In the genomic region with DNA sequence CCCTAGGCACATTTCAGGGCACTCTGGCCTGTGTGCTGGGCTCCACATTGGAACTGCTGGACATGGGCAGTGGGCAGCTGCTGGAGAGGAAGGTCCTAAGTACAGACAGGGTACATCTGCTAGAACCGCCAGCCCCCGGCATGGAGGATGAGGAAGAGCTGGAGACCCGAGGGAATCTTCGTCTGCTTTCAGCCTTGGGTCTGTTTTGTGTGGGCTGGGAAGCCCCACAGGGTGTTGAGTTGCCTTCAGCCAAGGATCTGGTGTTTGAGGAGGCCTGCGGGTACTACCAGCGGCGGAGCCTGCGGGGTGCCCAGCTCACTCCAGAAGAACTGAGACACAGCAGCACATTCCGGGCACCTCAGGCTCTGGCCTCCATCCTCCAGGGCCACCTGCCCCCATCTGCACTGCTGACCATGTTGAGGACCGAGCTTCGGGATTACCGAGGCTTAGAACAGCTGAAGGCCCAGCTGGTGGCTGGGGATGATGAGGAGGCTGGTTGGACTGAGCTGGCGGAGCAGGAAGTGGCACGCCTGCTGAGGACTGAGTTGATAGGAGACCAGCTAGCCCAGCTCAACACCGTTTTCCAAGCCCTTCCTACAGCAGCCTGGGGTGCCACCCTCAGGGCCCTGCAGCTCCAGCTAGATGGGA, we compare ENCODE assay signal across 8 cellular contexts. TPM values are rescaled to one million over a fixed set of nuclear protein-coding genes. Genes with fewer than 3 reads are reported as not detected.
DNase-seq lines count a peak whose midpoint lies in the region; ATAC-seq, FAIRE-seq and TF ChIP-seq lines count a peak whose summit lies in the region.

No MANE protein-coding gene starts in this region.

- H3K9me3 Mint-ChIP-seq in activated CD4-positive, alpha-beta T cell treated with anti-CD3 and anti-CD28 coated beads, Interleukin-2, amount 10 ng/mL, durations not matched to agents 7 days and 5 days, result no peaks in the 10 kb centered on the region
- no peaks in the 10 kb centered on the region for H3K9me3 Mint-ChIP-seq in activated B cell treated with CpG ODN at 0.5 μM for 24 hours

- no peak for DNase-seq in activated CD4-positive, alpha-beta T cell treated with anti-CD3 and anti-CD28 coated beads, Interleukin-2, amount 10 ng/mL, durations not matched to agents 7 days and 5 days
- DNase-seq in activated CD4-positive, alpha-beta T cell treated with anti-CD3 and anti-CD28 coated beads, Interleukin-2, amount 50 U/mL, for 1 hour, result no peak
- DNase-seq in activated B cell treated with CpG ODN at 0.5 μM for 24 hours (no peak), kidney (no peak), suprapubic skin (ENCODE audit: low spot score in 2 of 2) (no peak), NCI-H1436 (lab: John Stamatoyannopoulos, UW) (no peak)
- no peak for DNase-seq in stimulated activated CD4-positive, alpha-beta T cell treated with anti-CD3 and anti-CD28 coated beads, Interleukin-4, amount 100 ng/mL, for 24 hours

- TF ChIP-seq POLR2A in suprapubic skin (IDR thresholded peaks at IDR 0.05), result no peak

- H3K27me3 ChIP-seq in suprapubic skin, result no peaks in the 10 kb centered on the region

- H3K27ac Mint-ChIP-seq in activated CD4-positive, alpha-beta T cell treated with anti-CD3 and anti-CD28 coated beads, Interleukin-2, amount 10 ng/mL, durations not matched to agents 7 days and 5 days, result peak overlapping the region; percentile 89
- H3K27ac Mint-ChIP-seq in activated B cell treated with CpG ODN at 0.5 μM for 24 hours, result peak overlapping the region; percentile 79

- TF ChIP-seq CTCF in activated B cell treated with CpG ODN at 0.5 μM for 24 hours (IDR thresholded peaks at IDR 0.05), result no peak
- TF ChIP-seq CTCF in kidney (IDR thresholded peaks at IDR 0.05; ENCODE audit: borderline replicate concordance, extremely low read depth, insufficient read depth), result no peak
- no peak for TF ChIP-seq CTCF in suprapubic skin (IDR thresholded peaks at IDR 0.05)

- H3K9ac ChIP-seq in kidney (ENCODE audit: low read length in 2 of 2), result peak overlapping the region in 1 of 2 donors; percentile 67

- no peak for ATAC-seq in activated B cell treated with CpG ODN at 0.5 μM for 24 hours (ENCODE audit: low read depth)
- ATAC-seq in HG02571 (IDR thresholded peaks at IDR 0.05; ENCODE audit: unreplicated experiment), result no peak

- TF ChIP-seq EP300 in suprapubic skin (IDR thresholded peaks at IDR 0.05), result no peak

- POLR2A ChIA-PET in activated CD4-positive, alpha-beta T cell treated with anti-CD3 and anti-CD28 coated beads, Interleukin-2, amount 10 ng/mL, durations not matched to agents 7 days and 5 days (lab: Charles Lee), result no interaction called here
- POLR2A ChIA-PET in activated B cell treated with CpG ODN at 0.5 μM for 24 hours (lab: Charles Lee), result interaction anchor here (0.9 to 4.0 kb wide), 6 partner anchors 11 to 283 kb away, joined by 3 to 22 read pairs (median 4); a partner anchor contains a TSS

- H3K27me3 Mint-ChIP-seq in activated CD4-positive, alpha-beta T cell treated with anti-CD3 and anti-CD28 coated beads, Interleukin-2, amount 10 ng/mL, durations not matched to agents 7 days and 5 days, result no peaks in the 10 kb centered on the region
- no peaks in the 10 kb centered on the region for H3K27me3 Mint-ChIP-seq in activated B cell treated with CpG ODN at 0.5 μM for 24 hours

- H3K9me3 ChIP-seq in kidney (ENCODE audit: control insufficient read depth in 1 of 2, low read length in 2 of 2), result no peaks in the 10 kb centered on the region
- no peaks in the 10 kb centered on the region for H3K9me3 ChIP-seq in suprapubic skin

- peak overlapping the region; percentile 81 for H3K4me3 Mint-ChIP-seq in activated CD4-positive, alpha-beta T cell treated with anti-CD3 and anti-CD28 coated beads, Interleukin-2, amount 10 ng/mL, durations not matched to agents 7 days and 5 days
- H3K4me3 Mint-ChIP-seq in activated B cell treated with CpG ODN at 0.5 μM for 24 hours, result peak overlapping the region; percentile 89

- 55% methylated on average over 8 of the region's 15 CpGs for WGBS in suprapubic skin

- H3K36me3 Mint-ChIP-seq in activated CD4-positive, alpha-beta T cell treated with anti-CD3 and anti-CD28 coated beads, Interleukin-2, amount 10 ng/mL, durations not matched to agents 7 days and 5 days (ENCODE audit: low read depth), result peaks cover 7% of the 10 kb centered on the region
- H3K36me3 Mint-ChIP-seq in activated B cell treated with CpG ODN at 0.5 μM for 24 hours (ENCODE audit: low read depth), result peaks cover 17% of the 10 kb centered on the region

- FAIRE-seq in kidney (lab: Jason Lieb, UNC), result no peak

- CTCF ChIA-PET in activated CD4-positive, alpha-beta T cell treated with anti-CD3 and anti-CD28 coated beads, Interleukin-2, amount 10 ng/mL, durations not matched to agents 7 days and 5 days (lab: Charles Lee), result interaction anchor here (0.6 to 1.4 kb wide), 6 partner anchors 10 to 867 kb away, joined by 3 to 6 read pairs (median 3); a partner anchor contains a TSS
- CTCF ChIA-PET in activated B cell treated with CpG ODN at 0.5 μM for 24 hours (lab: Charles Lee), result interaction anchor here (1.2 to 12.4 kb wide), 4 partner anchors 9 to 226 kb away, joined by 4 to 182 read pairs (median 5); a partner anchor contains a TSS

- intact Hi-C loops in activated B cell treated with CpG ODN at 0.5 μM for 24 hours (cut with micrococcal nuclease), result no loop called here
- intact Hi-C loops in kidney (cut with DNase I), result no loop called here

- H3K4me1 Mint-ChIP-seq in activated CD4-positive, alpha-beta T cell treated with anti-CD3 and anti-CD28 coated beads, Interleukin-2, amount 10 ng/mL, durations not matched to agents 7 days and 5 days, result peaks cover 30% of the 10 kb centered on the region
- peaks cover 24% of the 10 kb centered on the region for H3K4me1 Mint-ChIP-seq in activated B cell treated with CpG ODN at 0.5 μM for 24 hours

- H3K36me3 ChIP-seq in kidney (ENCODE audit: control insufficient read depth in 1 of 2, insufficient read depth in 2 of 2, low read length in 2 of 2) (peaks cover 0 to 4% of the 10 kb centered on the region in 2 donors), suprapubic skin (peaks cover 21% of the 10 kb centered on the region)

- H3K27ac ChIP-seq in kidney (ENCODE audit: low read depth in 2 of 2, low read length in 2 of 2) (no peak overlapping the region), suprapubic skin (no peak overlapping the region)

- H3K4me3 ChIP-seq in kidney (ENCODE audit: low read length in 2 of 2), result peak overlapping the region; percentile 75 to 82
- H3K4me3 ChIP-seq in suprapubic skin, result peak overlapping the region; percentile 98

- H3K4me1 ChIP-seq in kidney (ENCODE audit: control insufficient read depth in 1 of 2, insufficient read depth in 1 of 2, low read depth in 1 of 2, low read length in 2 of 2) (peaks cover 6 to 21% of the 10 kb centered on the region in 2 donors), suprapubic skin (peaks cover 34% of the 10 kb centered on the region)

RNA-seq across cellular contexts. Expression of a gene that starts 1.4 kb away (rescaled TPM):
- 10 to 100 TPM; 18.3 to 25.3 TPM for total RNA-seq in activated CD4-positive, alpha-beta T cell treated with anti-CD3 and anti-CD28 coated beads, Interleukin-2, amount 10 ng/mL, durations not matched to agents 7 days and 5 days
- total RNA-seq in activated B cell treated with CpG ODN at 0.5 μM for 24 hours, result 22.8 and 23.0 TPM in 2 replicates
- total RNA-seq in kidney, result 20.0 TPM
- 11.9 TPM for polyA plus RNA-seq in kidney (ENCODE audit: insufficient read depth, low read depth, low replicate concordance)
- 10 to 100 TPM; 23.6 to 43.2 (median 31.3) TPM for total RNA-seq in suprapubic skin

RNA-seq across cellular contexts. Expression of a gene that starts 10.6 kb away (rescaled TPM):
- total RNA-seq in activated CD4-positive, alpha-beta T cell treated with anti-CD3 and anti-CD28 coated beads, Interleukin-2, amount 10 ng/mL, durations not matched to agents 7 days and 5 days, result 10 to 100 TPM; 22.1 to 23.6 TPM
- 26.8 and 35.4 TPM in 2 replicates for total RNA-seq in activated B cell treated with CpG ODN at 0.5 μM for 24 hours
- 26.1 TPM for total RNA-seq in kidney
- 14.0 TPM for polyA plus RNA-seq in kidney (ENCODE audit: insufficient read depth, low read depth, low replicate concordance)
- total RNA-seq in suprapubic skin, result 10 to 100 TPM; 12.1 to 25.7 (median 20.4) TPM

RNA-seq across cellular contexts. Expression of a gene that starts 53.6 kb away (rescaled TPM):
- total RNA-seq in activated CD4-positive, alpha-beta T cell treated with anti-CD3 and anti-CD28 coated beads, Interleukin-2, amount 10 ng/mL, durations not matched to agents 7 days and 5 days, result 100 to 1,000 TPM in 1 of 2 experiments, 10 to 100 TPM in 1; 96.2 to 105 TPM
- total RNA-seq in activated B cell treated with CpG ODN at 0.5 μM for 24 hours, result 54.0 and 61.9 TPM in 2 replicates
- total RNA-seq in kidney, result 56.1 TPM
- 27.9 TPM for polyA plus RNA-seq in kidney (ENCODE audit: insufficient read depth, low read depth, low replicate concordance)
- 100 to 1,000 TPM in 2 of 4 donors, 10 to 100 TPM in 2; 62.0 to 217 (median 96.0) TPM for total RNA-seq in suprapubic skin
